ENCODE assay signal across 9 cellular contexts in genomic region chr10:84179059-84179710, GRCh38. TPM values are rescaled to one million over a fixed set of nuclear protein-coding genes. Genes with fewer than 3 reads are reported as not detected.
DNase-seq lines count a peak whose midpoint lies in the region; ATAC-seq and TF ChIP-seq lines count a peak whose summit lies in the region.
"Had no signal": no experiment of that assay in that cellular context is flagged by ENCODE, and none has a peak within 500 bp of the region (broad histone marks: within the 10 kb centered on the region; RNA-seq: fewer than 3 reads in every experiment).

No MANE protein-coding gene starts in this region.

- H3K27me3 Mint-ChIP-seq in HFFc6 (ENCODE audit: insufficient read depth) (no peaks in the 10 kb centered on the region; the same call in 1 of the 2 replicates), MCF 10A (ENCODE audit: insufficient read depth, unreplicated experiment) (no peaks in the 10 kb centered on the region), natural killer cell (ENCODE audit: low read depth in 2 of 2) (no peaks in the 10 kb centered on the region)

- H3K27ac Mint-ChIP-seq in HFFc6 (no peak overlapping the region), MCF 10A (ENCODE audit: low read depth, unreplicated experiment) (no peak overlapping the region), natural killer cell (no peak overlapping the region)

- in situ Hi-C loops in ACHN (cut with HindIII; ENCODE audit: low pct_ligation_motif_present, low pct_unique_long_range_greater_than_20kb, low sequenced_read_pairs), result no loop called here

- BruUV-seq in MCF 10A (replicated peaks; lab: Mats Ljungman, UMichigan), result no TSS peak

- H3K9me3 Mint-ChIP-seq in HFFc6 (no peaks in the 10 kb centered on the region), MCF 10A (ENCODE audit: unreplicated experiment) (no peaks in the 10 kb centered on the region), natural killer cell (no peaks in the 10 kb centered on the region)

- TF ChIP-seq CTCF in GM10266 (IDR thresholded peaks at IDR 0.05; ENCODE audit: control insufficient read depth, insufficient read depth, low read depth, missing control alignments) (no peak), HFFc6 (IDR thresholded peaks at IDR 0.05) (no peak), MCF 10A (IDR thresholded peaks at IDR 0.05; ENCODE audit: unreplicated experiment) (no peak), natural killer cell (IDR thresholded peaks at IDR 0.05) (no peak)

- CTCF ChIA-PET in MCF 10A (lab: Yijun Ruan, JAX), result no interaction called here

- no peak overlapping the region for H3K4me3 Mint-ChIP-seq in HFFc6
- no peak overlapping the region for H3K4me3 Mint-ChIP-seq in MCF 10A (ENCODE audit: unreplicated experiment)
- no peak overlapping the region for H3K4me3 Mint-ChIP-seq in natural killer cell

- H3K36me3 Mint-ChIP-seq in HFFc6 (ENCODE audit: low read depth), result no peaks in the 10 kb centered on the region
- no peaks in the 10 kb centered on the region for H3K36me3 Mint-ChIP-seq in MCF 10A (ENCODE audit: insufficient read depth, unreplicated experiment)
- H3K36me3 Mint-ChIP-seq in natural killer cell, result no peaks in the 10 kb centered on the region

- H3K4me1 Mint-ChIP-seq in HFFc6 (ENCODE audit: low read depth) (no peaks in the 10 kb centered on the region), MCF 10A (ENCODE audit: insufficient read depth, unreplicated experiment) (peaks cover under 1% of the 10 kb centered on the region), natural killer cell (peaks cover 0 to 7% of the 10 kb centered on the region in 2 donors)

- DNase-seq in ACHN (peak; percentile 89), GM10266 (ENCODE audit: extremely low spot score) (peak; percentile 57), HFFc6 (peak; percentile 36), NCI-H1105 treated with DMSO at 0.1 percent for 48 hours (lab: John Stamatoyannopoulos, UW) (peak; percentile 69), MCF 10A (ENCODE audit: unreplicated experiment) (peak; percentile 97), natural killer cell (peak; percentile 22)
- DNase-seq in stimulated activated CD4-positive, alpha-beta T cell treated with anti-CD3 and anti-CD28 coated beads, Interleukin-2, amount 100 ng/mL, for 24 hours, result no peak
- no peak for DNase-seq in activated CD4-positive, alpha-beta T cell treated with anti-CD3 and anti-CD28 coated beads for 1 hour

- intact Hi-C loops in MCF 10A (cut with micrococcal nuclease) (no loop called here), natural killer cell (cut with micrococcal nuclease) (loop anchor here (5.0 kb wide), 1 partner anchor 153 kb away; no protein-coding TSS in a partner anchor)

- peak in 2 of 3 donors; percentile 38 to 41 for ATAC-seq in natural killer cell

- POLR2A ChIA-PET in MCF 10A (lab: Yijun Ruan, JAX), result interaction anchor here (0.6 to 1.5 kb wide), 9 partner anchors 15 to 179 kb away, joined by 3 to 8 read pairs (median 4); partner anchors contain the start of genes CCSER2 and GHITM

RNA-seq across cellular contexts. Expression of gene GPR15LG, which starts 5.6 kb away (rescaled TPM):
- not detected for total RNA-seq in HFFc6 (2021; fragmentation: NEBNext Ultra II Directional; extraction: Animal tissue kit (Norgen Biotek cat#: 25700))
- not detected in 2 replicates for total RNA-seq in MCF 10A (2022)
- total RNA-seq in natural killer cell, result not detected

RNA-seq across cellular contexts. Expression of gene CDHR1, which starts 15.2 kb away (rescaled TPM):
- total RNA-seq in HFFc6 (2021; fragmentation: NEBNext Ultra II Directional; extraction: Animal tissue kit (Norgen Biotek cat#: 25700)), result not detected
- total RNA-seq in MCF 10A (2022) (not detected in 2 replicates), natural killer cell (1 to 10 TPM; 4.0 to 9.5 (median 6.5) TPM)

RNA-seq across cellular contexts. Expression of gene GHITM, which starts 39.9 kb away (rescaled TPM):
- 100 to 1,000 TPM; 137 to 155 (median 142) TPM for total RNA-seq in HFFc6 (2021; fragmentation: NEBNext Ultra II Directional; extraction: Animal tissue kit (Norgen Biotek cat#: 25700))
- total RNA-seq in MCF 10A (2022) (272 and 389 TPM in 2 replicates), natural killer cell (10 to 100 TPM; 84.3 to 89.3 (median 87.9) TPM)

RNA-seq across cellular contexts. Expression of gene LRIT2, which starts 46.2 kb away (rescaled TPM):
- total RNA-seq in HFFc6 (2021; fragmentation: NEBNext Ultra II Directional; extraction: Animal tissue kit (Norgen Biotek cat#: 25700)), result not detected
- total RNA-seq in MCF 10A (2022), result not detected in 2 replicates
- not detected for total RNA-seq in natural killer cell
- total RNA-seq: breast epithelium had no signal

Comparison
In these comparisons a context has a peak if more than half of its experiments do, and no peak if none do; other contexts are left out.
1. DNase-seq: peak in ACHN (single experiment), GM10266 (single experiment), HFFc6 (single experiment), NCI-H1105 treated with DMSO at 0.1 percent for 48 hours (single experiment), MCF 10A (single experiment) and natural killer cell (single experiment); none in stimulated activated CD4-positive, alpha-beta T cell treated with anti-CD3 and anti-CD28 coated beads, Interleukin-2, amount 100 ng/mL, for 24 hours (0 of 2) and activated CD4-positive, alpha-beta T cell treated with anti-CD3 and anti-CD28 coated beads for 1 hour (single experiment).